1 cellular context compared by ENCODE assay signal in genomic region chr3:14403636-14404395, GRCh38.
TF ChIP-seq lines count a peak whose summit lies in the region.

No MANE protein-coding gene starts in this region.

TF ChIP-seq in IMR-90, 13 proteins besides CTCF, POLR2A, EP300 and RAD21 (continued from another document):
- TF ChIP-seq ELK1 (IDR thresholded peaks at IDR 0.05; ENCODE audit: borderline replicate concordance, low read depth, low read length) (no peak), SMC3 (IDR thresholded peaks at IDR 0.05; ENCODE audit: low read depth, low read length) (no peak), CEBPB (IDR thresholded peaks at IDR 0.05; ENCODE audit: low read depth, low read length) (no peak), MXI1 (IDR thresholded peaks at IDR 0.05; ENCODE audit: borderline replicate concordance, low read depth, low read length) (no peak), RCOR1 (IDR thresholded peaks at IDR 0.05; ENCODE audit: insufficient replicate concordance, low read length) (no peak), USF2 (IDR thresholded peaks at IDR 0.05; ENCODE audit: low read depth, low read length) (no peak), BHLHE40 (IDR thresholded peaks at IDR 0.05; ENCODE audit: low read depth, low read length) (no peak), MAZ (IDR thresholded peaks at IDR 0.05; ENCODE audit: borderline replicate concordance, low read depth, low read length) (no peak), MAFK (IDR thresholded peaks at IDR 0.05; ENCODE audit: low read depth, low read length) (no peak), RFX5 (IDR thresholded peaks at IDR 0.05; ENCODE audit: low read depth, low read length) (no peak), FOS (IDR thresholded peaks at IDR 0.05; ENCODE audit: low read depth, low read length) (no peak)
